Comparison of ENCODE assay signal across 8 cellular contexts in genomic region chr20:34022154-34022842, GRCh38. TPM values are rescaled to one million over a fixed set of nuclear protein-coding genes. Genes with fewer than 3 reads are reported as not detected.
DNase-seq lines count a peak whose midpoint lies in the region; ATAC-seq and TF ChIP-seq lines count a peak whose summit lies in the region.

No MANE protein-coding gene starts in this region.

- peaks cover 0 to 5% (median 0%) of the 10 kb centered on the region in 9 donors for H3K36me3 ChIP-seq in heart right ventricle
- no peaks in the 10 kb centered on the region for H3K36me3 ChIP-seq in right atrium auricular region

- TF ChIP-seq CTCF in heart right ventricle (IDR thresholded peaks at IDR 0.05) (peak in 5 of 9 donors; percentile 14 to 27 (median 16)), right atrium auricular region (IDR thresholded peaks at IDR 0.05) (no peak)

- H3K9me3 ChIP-seq in heart right ventricle = no peaks in the 10 kb centered on the region
- no peaks in the 10 kb centered on the region for H3K9me3 ChIP-seq in right atrium auricular region

- no peak overlapping the region for H3K4me3 ChIP-seq in heart right ventricle
- no peak overlapping the region for H3K4me3 ChIP-seq in right atrium auricular region

- DNase-seq in heart right ventricle (no peak), right atrium auricular region (ENCODE audit: low spot score) (no peak), hepatic stellate cell (ENCODE audit: low spot score) (peak; percentile 40), KG1 (lab: John Stamatoyannopoulos, UW) (no peak), NCI-H128 (lab: John Stamatoyannopoulos, UW; ENCODE audit: unreplicated experiment) (no peak)
- no peak for DNase-seq in NK-92 treated with Interleukin-12 subunit alpha and Interleukin-12 subunit beta, amount 100 ng/mL, for 24 hours (lab: John Stamatoyannopoulos, UW)

- intact Hi-C loops in heart right ventricle (cut with DNase I) = no loop called here

- peaks cover 27 to 77% (median 67%) of the 10 kb centered on the region in 9 donors for H3K4me1 ChIP-seq in heart right ventricle
- H3K4me1 ChIP-seq in right atrium auricular region = peaks cover 0 to 64% of the 10 kb centered on the region in 2 donors

- 85 to 89% methylated on average over 4 of the region's 4 CpGs for WGBS in heart right ventricle, 2 donors

- H3K27ac ChIP-seq in heart right ventricle = no peak overlapping the region
- H3K27ac ChIP-seq in right atrium auricular region = no peak overlapping the region

- H3K27me3 ChIP-seq in heart right ventricle = no peaks in the 10 kb centered on the region
- no peaks in the 10 kb centered on the region for H3K27me3 ChIP-seq in right atrium auricular region

- ATAC-seq in heart right ventricle (no peak), HG03135 (IDR thresholded peaks at IDR 0.05; ENCODE audit: unreplicated experiment) (peak; percentile 53), SK-N-SH treated with all-trans-retinoic acid at 6 μM for 48 hours (peak; percentile 68)

TF ChIP-seq in SK-N-SH treated with all-trans-retinoic acid at 6 μM for 48 hours, 23 proteins besides CTCF, POLR2A, EP300 and RAD21:
- TF ChIP-seq ZC3H10 (CRISPR knock-in tag; IDR thresholded peaks at IDR 0.05) (no peak), ZNF565 (CRISPR knock-in tag; conservative IDR thresholded peaks at IDR 0.05; ENCODE audit: low read depth) (no peak)
TF ChIP-seq in SK-N-SH treated with all-trans-retinoic acid at 6 μM for 48 hours: peak in this region for 0.

RNA-seq across cellular contexts. Expression of gene RALY, which starts 28.6 kb away (rescaled TPM):
- 100 to 1,000 TPM in 9 of 10 donors, 10 to 100 TPM in 1; 84.3 to 125 (median 104) TPM for total RNA-seq in heart right ventricle
- 100 to 1,000 TPM; 110 to 234 TPM for polyA plus RNA-seq in heart right ventricle
- total RNA-seq in right atrium auricular region = 10 to 100 TPM; 74.2 to 86.4 TPM

Comparison
In these comparisons a context has a peak if more than half of its experiments do, and no peak if none do; other contexts are left out.
1. CTCF ChIP-seq: peak in heart right ventricle (5 of 9); none in right atrium auricular region (0 of 2).
2. ATAC-seq: peak in HG03135 (single experiment) and SK-N-SH treated with all-trans-retinoic acid at 6 μM for 48 hours (single experiment); none in heart right ventricle (0 of 8).